25 cellular contexts compared by ENCODE assay signal in the genomic region with DNA sequence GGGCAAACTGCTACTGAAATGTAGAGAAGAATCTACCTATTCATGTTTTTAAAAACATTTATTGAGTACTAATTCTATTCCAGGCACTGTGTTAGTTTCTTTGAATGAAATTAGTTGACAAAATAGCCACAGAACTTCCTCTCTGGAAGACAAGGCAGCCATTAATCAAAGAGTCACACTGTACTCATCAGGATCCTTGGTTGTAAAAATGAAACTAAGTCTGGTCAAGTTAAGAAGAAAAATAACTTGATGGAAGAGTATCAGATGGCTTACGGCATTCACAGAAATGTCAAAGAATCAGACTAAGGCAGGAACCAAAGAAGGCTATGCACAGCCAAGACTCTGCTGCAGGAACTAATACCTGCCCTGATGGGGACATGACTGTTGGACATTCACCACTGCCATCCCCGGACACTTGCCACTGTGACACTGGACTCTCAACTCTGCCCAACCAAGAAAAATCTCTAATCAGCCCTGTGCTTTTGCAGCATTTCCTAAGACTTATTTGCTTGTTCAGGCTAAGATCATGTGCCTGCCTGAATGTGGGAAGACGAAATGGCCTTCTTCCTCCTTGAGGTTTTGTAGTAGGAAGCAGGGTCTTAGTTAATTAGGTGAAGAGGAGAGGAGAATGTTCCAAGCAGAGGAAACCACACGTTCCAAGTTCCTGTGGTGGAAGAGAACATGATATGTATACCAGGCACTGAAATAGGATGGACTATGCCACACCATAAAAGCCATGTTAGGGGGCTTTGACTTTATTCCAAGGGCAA. TPM values are rescaled to one million over a fixed set of nuclear protein-coding genes. Genes with fewer than 3 reads are reported as not detected.
"Had no signal": no experiment of that assay in that cellular context is flagged by ENCODE, and none has a peak within 500 bp of the region (broad histone marks: within the 10 kb centered on the region; RNA-seq: fewer than 3 reads in every experiment).

No MANE protein-coding gene starts in this region.

- H3K9me3 ChIP-seq: esophagus muscularis mucosa, gastrocnemius medialis, neutrophil, pancreas, tibial artery had no signal

- ATAC-seq: activated CD4-positive, CD25-positive, alpha-beta regulatory T cell treated with anti-CD3 and anti-CD28 coated beads, Interleukin-2, amount 50 U/mL, for 24 hours; activated CD8-positive, alpha-beta memory T cell treated with anti-CD3 and anti-CD28 coated beads, Interleukin-2, amount 10 ng/mL, durations not matched to agents 7 days and 5 days; activated CD8-positive, alpha-beta T cell treated with anti-CD3 and anti-CD28 coated beads for 36 hours; gastrocnemius medialis; left ventricle myocardium superior; psoas muscle; right cardiac atrium had no signal

- H3K27ac ChIP-seq: coronary artery, esophagus muscularis mucosa, gastrocnemius medialis, neutrophil, pancreas, psoas muscle, tibial artery, VCaP had no signal

- H3K36me3 ChIP-seq: esophagus muscularis mucosa, gastrocnemius medialis, neutrophil, pancreas, tibial artery had no signal

- DNase-seq: activated CD4-positive, alpha-beta T cell treated with anti-CD3 and anti-CD28 coated beads, Interleukin-2, amount 10 ng/mL, durations not matched to agents 24 days and 14 days; activated CD8-positive, alpha-beta memory T cell treated with anti-CD3 and anti-CD28 coated beads, Interleukin-2, amount 10 ng/mL, durations not matched to agents 7 days and 5 days; activated CD8-positive, alpha-beta T cell treated with anti-CD3 and anti-CD28 coated beads for 36 hours; activated effector memory CD4-positive, alpha-beta T cell treated with anti-CD3 and anti-CD28 coated beads, Interleukin-2, amount 50 U/mL, for 16 hours; activated naive CD4-positive, alpha-beta T cell treated with anti-CD3 and anti-CD28 coated beads, Interleukin-2, amount 10 ng/mL, durations not matched to agents 7 days and 5 days; activated T-cell treated with anti-CD3 and anti-CD28 coated beads for 4 hours; amygdala; cerebellar nuclear complex; gastrocnemius medialis; hippocampal formation; left ventricle myocardium superior; mesenchymal stem cell; pancreas; psoas muscle; right cardiac atrium; stimulated activated CD4-positive, alpha-beta T cell treated with anti-CD3 and anti-CD28 coated beads, Interleukin-12 subunit alpha, Interleukin-12 subunit beta, amount 100 ng/mL, for 4 hours; stimulated activated CD4-positive, alpha-beta T cell treated with anti-CD3 and anti-CD28 coated beads, Interleukin-4, amount 100 ng/mL, for 4 hours; substantia nigra; tibial artery had no signal

- H3K27me3 ChIP-seq: esophagus muscularis mucosa, gastrocnemius medialis, pancreas, tibial artery had no signal

- H3K4me3 ChIP-seq: coronary artery, esophagus muscularis mucosa, gastrocnemius medialis, pancreas, psoas muscle, tibial artery had no signal

- FAIRE-seq: pancreas had no signal

- H3K4me1 ChIP-seq: esophagus muscularis mucosa, gastrocnemius medialis, pancreas, psoas muscle, tibial artery had no signal

RNA-seq across cellular contexts. Expression of gene TAF1L, which starts 39.2 kb away (rescaled TPM):
- total RNA-seq: activated CD8-positive, alpha-beta memory T cell treated with anti-CD3 and anti-CD28 coated beads, Interleukin-2, amount 10 ng/mL, durations not matched to agents 7 days and 5 days; activated CD8-positive, alpha-beta T cell treated with anti-CD3 and anti-CD28 coated beads for 36 hours; esophagus muscularis mucosa; gastrocnemius medialis; left ventricle myocardium superior; psoas muscle; right cardiac atrium; urinary bladder had no signal
- polyA plus RNA-seq: right cardiac atrium had no signal
